In the genomic region with DNA sequence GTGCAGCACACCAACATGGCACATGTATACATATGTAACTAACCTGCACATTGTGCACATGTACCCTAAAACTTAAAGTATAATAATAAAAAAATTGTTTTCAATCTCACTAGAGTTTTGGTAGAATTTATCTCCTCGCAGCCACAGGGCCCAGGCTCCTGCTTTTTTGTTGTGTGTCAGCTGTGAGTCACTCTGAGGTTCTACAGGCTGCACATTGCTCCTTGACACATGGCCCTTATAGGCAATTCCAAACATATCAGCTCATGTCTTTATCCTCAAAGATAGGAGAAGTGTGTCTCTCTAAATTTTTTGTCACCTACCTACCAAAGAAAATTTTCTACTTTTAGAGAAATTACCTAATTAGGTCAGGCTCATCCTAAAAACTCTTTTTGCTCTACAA, we compare ENCODE assay signal across 9 cellular contexts.
"Had no signal": no experiment of that assay in that cellular context is flagged by ENCODE, and none has a peak within 500 bp of the region (broad histone marks: within the 10 kb centered on the region; RNA-seq: fewer than 3 reads in every experiment).

No MANE protein-coding gene starts in this region.

- DNase-seq: activated B cell treated with CpG ODN at 0.5 μM for 24 hours; activated CD4-positive, alpha-beta T cell treated with anti-CD3 and anti-CD28 coated beads, Interleukin-2, amount 10 ng/mL, durations not matched to agents 7 days and 5 days; activated CD8-positive, alpha-beta memory T cell treated with anti-CD3 and anti-CD28 coated beads for 24 hours; activated naive CD4-positive, alpha-beta T cell treated with anti-CD3 and anti-CD28 coated beads for 36 hours; adrenal gland; dorsolateral prefrontal cortex; stimulated activated CD4-positive, alpha-beta T cell treated with anti-CD3 and anti-CD28 coated beads, Interleukin-4, amount 100 ng/mL, for 1 hour; stimulated activated naive CD8-positive, alpha-beta T cell treated with anti-CD3 and anti-CD28 coated beads, Interleukin-15, amount 100 ng/mL, for 72 hours; testis had no signal

- H3K27me3 ChIP-seq: adrenal gland, dorsolateral prefrontal cortex, testis had no signal

- H3K27ac ChIP-seq: adrenal gland, dorsolateral prefrontal cortex, testis had no signal

- H3K36me3 ChIP-seq: adrenal gland had no signal

- H3K4me1 ChIP-seq: adrenal gland, testis had no signal

- H3K4me3 ChIP-seq: adrenal gland, dorsolateral prefrontal cortex, testis had no signal

- H3K9me3 ChIP-seq: adrenal gland, testis had no signal
